10 cellular contexts compared by ENCODE assay signal in genomic region chr2:217994776-217995274, GRCh38. TPM values are rescaled to one million over a fixed set of nuclear protein-coding genes. Genes with fewer than 3 reads are reported as not detected.
A peak's percentile ranks its signal among the peaks of the same experiment; 100 is the strongest.
DNase-seq lines count a peak whose midpoint lies in the region; TF ChIP-seq lines count a peak whose summit lies in the region.
"Had no signal": no experiment of that assay in that cellular context is flagged by ENCODE, and none has a peak within 500 bp of the region (broad histone marks: within the 10 kb centered on the region; RNA-seq: fewer than 3 reads in every experiment).

No MANE protein-coding gene starts in this region.

- H3K4me3 ChIP-seq in BJ (ENCODE audit: low read depth, low read length) (no peak overlapping the region), SJSA1 (no peak overlapping the region), fibroblast of the aortic adventitia (ENCODE audit: low read depth, low read length) (no peak overlapping the region)
- H3K4me3 ChIP-seq: PC-9 had no signal

- CTCF ChIA-PET in BJ (lab: Yijun Ruan, JAX) = interaction anchor here (0.9 to 4.3 kb wide), 25 partner anchors 8 to 209 kb away, joined by 3 to 36 read pairs (median 6); no protein-coding TSS in a partner anchor

- no peaks in the 10 kb centered on the region for H3K27me3 ChIP-seq in BJ (ENCODE audit: control insufficient read depth, insufficient read depth, low read length)
- no peaks in the 10 kb centered on the region for H3K27me3 ChIP-seq in SJSA1 (replicated peaks)

- DNase-seq in BJ (ENCODE audit: low read depth) (peak; percentile 67), SJSA1 (ENCODE audit: low read depth in 1 of 2, low spot score in 2 of 2) (peak; percentile 73 to 79), fibroblast of the aortic adventitia (ENCODE audit: low read depth) (peak; percentile 77), pulmonary artery endothelial cell (ENCODE audit: low read depth, low spot score) (peak; percentile 33), NOMO-1 treated with DMSO at 0.1 percent for 48 hours (lab: John Stamatoyannopoulos, UW; ENCODE audit: unreplicated experiment) (no peak), DMS 273 (lab: John Stamatoyannopoulos, UW; ENCODE audit: unreplicated experiment) (no peak), NCI-H345 (lab: John Stamatoyannopoulos, UW) (no peak)
- no peak for DNase-seq in activated effector memory CD4-positive, alpha-beta T cell treated with anti-CD3 and anti-CD28 coated beads, Interleukin-2, amount 50 U/mL, for 16 hours
- DNase-seq: NCI-H1436, PC-9 had no signal

- peaks cover 56% of the 10 kb centered on the region for H3K4me1 ChIP-seq in SJSA1 (replicated peaks)

- H3K27ac ChIP-seq in SJSA1 = peak overlapping the region; percentile 67
- H3K27ac ChIP-seq: PC-9 had no signal

- TF ChIP-seq CTCF in BJ (IDR thresholded peaks at IDR 0.05; ENCODE audit: insufficient read depth, low read depth, low read length) = no peak
- TF ChIP-seq CTCF in fibroblast of the aortic adventitia (IDR thresholded peaks at IDR 0.05; ENCODE audit: insufficient read depth, low read length) = no peak

- no peaks in the 10 kb centered on the region for H3K9me3 ChIP-seq in SJSA1 (replicated peaks)

- POLR2A ChIA-PET in BJ (lab: Charles Lee) = interaction anchor here (0.5 to 0.7 kb wide), 2 partner anchors 337 to 821 kb away, joined by 4 read pairs; no protein-coding TSS in a partner anchor

- H3K36me3 ChIP-seq in BJ (ENCODE audit: control insufficient read depth, insufficient read depth, low read length) (peaks cover 17% of the 10 kb centered on the region), SJSA1 (no peaks in the 10 kb centered on the region)

RNA-seq across cellular contexts. Expression of gene TNS1, which starts 8.0 kb away (rescaled TPM):
- polyA plus RNA-seq in BJ (2011; rRNA removed) = 20.9 and 35.6 TPM in 2 replicates
- polyA minus RNA-seq in BJ (2011; rRNA and poly(A)+ RNA removed) = 64.8 and 99.3 TPM in 2 replicates
- total RNA-seq in SJSA1 (2014; rRNA removed; shearing (Covaris generic)) = 9.8 and 14.3 TPM in 2 replicates
- total RNA-seq in fibroblast of the aortic adventitia (ENCODE audit: low replicate concordance) (54.5 and 116 TPM in 2 replicates), pulmonary artery endothelial cell (26.2 and 30.4 TPM in 2 replicates)

Comparison
In these comparisons a context has a peak if more than half of its experiments do, and no peak if none do; other contexts are left out.
1. DNase-seq: peak in BJ (single experiment), SJSA1 (2 of 2), fibroblast of the aortic adventitia (single experiment) and pulmonary artery endothelial cell (single experiment); none in NOMO-1 treated with DMSO at 0.1 percent for 48 hours (single experiment), DMS 273 (single experiment), activated effector memory CD4-positive, alpha-beta T cell treated with anti-CD3 and anti-CD28 coated beads, Interleukin-2, amount 50 U/mL, for 16 hours (single experiment) and NCI-H345 (single experiment).